ENCODE assay signal across 10 cellular contexts in the genomic region with DNA sequence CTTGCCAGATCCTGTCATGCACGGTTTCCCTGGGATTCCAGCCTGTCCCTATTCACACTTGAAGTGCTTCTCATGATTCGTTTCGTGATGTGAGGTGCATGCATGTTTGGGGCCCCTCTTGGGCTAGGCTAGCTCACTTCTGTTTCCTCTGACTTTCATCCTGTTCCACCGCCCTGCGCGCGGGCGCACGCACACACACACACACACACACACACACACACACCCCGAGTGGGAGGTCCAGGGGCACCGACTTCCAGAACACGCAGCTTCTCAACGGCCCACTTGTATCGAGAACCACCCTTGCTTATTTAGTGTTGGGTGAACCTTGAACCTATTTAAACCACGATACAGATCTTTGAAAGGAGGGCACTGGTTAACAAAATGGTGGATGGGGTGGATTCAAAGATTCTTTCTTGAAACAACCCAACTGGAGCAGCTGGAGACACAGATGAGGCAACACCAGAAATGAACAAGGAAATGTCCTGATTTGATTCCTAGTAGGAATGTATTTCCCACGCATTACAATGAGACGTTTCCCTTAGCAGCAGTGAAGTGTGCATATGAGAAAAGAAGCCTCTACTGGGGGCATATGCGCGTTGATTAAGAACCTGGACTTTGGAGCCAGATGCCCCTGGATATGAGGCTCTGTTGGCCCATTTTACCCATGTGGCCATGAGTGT. TPM values are rescaled to one million over a fixed set of nuclear protein-coding genes. Genes with fewer than 3 reads are reported as not detected.
A peak's percentile ranks its signal among the peaks of the same experiment; 100 is the strongest.
DNase-seq lines count a peak whose midpoint lies in the region; ATAC-seq and TF ChIP-seq lines count a peak whose summit lies in the region.
"Had no signal": no experiment of that assay in that cellular context is flagged by ENCODE, and none has a peak within 500 bp of the region (broad histone marks: within the 10 kb centered on the region; RNA-seq: fewer than 3 reads in every experiment).

No MANE protein-coding gene starts in this region.

- ATAC-seq in WTC11 (no peak), GM18861 (IDR thresholded peaks at IDR 0.05; ENCODE audit: unreplicated experiment) (no peak)

- H3K36me3 Mint-ChIP-seq in CD8-positive, alpha-beta memory T cell = peaks cover 0 to 6% (median 5%) of the 10 kb centered on the region in 3 donors
- H3K36me3 Mint-ChIP-seq in WTC11 = no peaks in the 10 kb centered on the region

- peak in 1 of 5 donors; percentile 35 for DNase-seq in CD8-positive, alpha-beta memory T cell
- DNase-seq in WTC11 (ENCODE audit: low spot score) (no peak), iPS-NIHi7 (ENCODE audit: extremely low spot score) (no peak), colonic mucosa (no peak), kidney glomerular epithelial cell (lab: John Stamatoyannopoulos, UW) (no peak)
- peak; percentile 45 for DNase-seq in central memory CD4-positive, alpha-beta T cell
- DNase-seq: posterior cingulate gyrus had no signal

- intact Hi-C loops in colonic mucosa (cut with DNase I) = no loop called here

- CTCF ChIA-PET in CD8-positive, alpha-beta memory T cell (lab: Charles Lee) = interaction anchor here (0.6 to 2.7 kb wide), 10 partner anchors 15 to 306 kb away, joined by 3 to 14 read pairs (median 4); a partner anchor contains a TSS
- CTCF ChIA-PET in WTC11 (lab: Charles Lee) = interaction anchor here (0.7 to 1.7 kb wide), 2 partner anchors 133 to 279 kb away, joined by 3 to 5 read pairs; a partner anchor contains a TSS

- H3K9me3 Mint-ChIP-seq in CD8-positive, alpha-beta memory T cell = no peaks in the 10 kb centered on the region
- no peaks in the 10 kb centered on the region for H3K9me3 Mint-ChIP-seq in WTC11

- peaks cover 86 to 93% (median 86%) of the 10 kb centered on the region in 3 donors for H3K4me1 Mint-ChIP-seq in CD8-positive, alpha-beta memory T cell
- peaks cover 50% of the 10 kb centered on the region for H3K4me1 Mint-ChIP-seq in WTC11

- H3K27ac ChIP-seq in CD8-positive, alpha-beta memory T cell (ENCODE audit: low read depth, low read length) = no peak overlapping the region
- H3K27ac ChIP-seq in skeletal muscle tissue (ENCODE audit: low read depth, low read length) = peak overlapping the region; percentile 55
- no peak overlapping the region for H3K27ac ChIP-seq in colonic mucosa
- H3K27ac ChIP-seq: vagina had no signal

- peak overlapping the region in 7 of 8 donors; percentile 43 to 99 (median 91) for H3K27ac Mint-ChIP-seq in CD8-positive, alpha-beta memory T cell
- H3K27ac Mint-ChIP-seq in WTC11 = peak overlapping the region; percentile 50; the same call in 1 of the 2 replicates

- no peaks in the 10 kb centered on the region for H3K9me3 ChIP-seq in CD8-positive, alpha-beta memory T cell (ENCODE audit: low read length)
- H3K9me3 ChIP-seq in skeletal muscle tissue (ENCODE audit: control insufficient read depth in 3 of 3, low read length in 3 of 3) (no peaks in the 10 kb centered on the region), colonic mucosa (no peaks in the 10 kb centered on the region)
- H3K9me3 ChIP-seq: vagina had no signal

- POLR2A ChIA-PET in CD8-positive, alpha-beta memory T cell (lab: Charles Lee) = interaction anchor here (0.9 to 1.0 kb wide), 2 partner anchors 15 to 16 kb away, joined by 3 to 4 read pairs; no protein-coding TSS in a partner anchor
- POLR2A ChIA-PET in WTC11 (lab: Charles Lee) = interaction anchor here (0.7 to 1.6 kb wide), 2 partner anchors 175 to 177 kb away, joined by 4 read pairs; a partner anchor contains a TSS

- H3K27me3 ChIP-seq in CD8-positive, alpha-beta memory T cell (ENCODE audit: insufficient read depth, low read length, poor library complexity, severe bottlenecking) = no peaks in the 10 kb centered on the region
- no peaks in the 10 kb centered on the region for H3K27me3 ChIP-seq in skeletal muscle tissue (ENCODE audit: control insufficient read depth in 3 of 3, insufficient read depth in 3 of 3, low read length in 3 of 3)
- H3K27me3 ChIP-seq in colonic mucosa = no peaks in the 10 kb centered on the region
- H3K27me3 ChIP-seq: vagina had no signal

- no peaks in the 10 kb centered on the region for H3K36me3 ChIP-seq in CD8-positive, alpha-beta memory T cell (ENCODE audit: insufficient read depth, low read length)
- H3K36me3 ChIP-seq in skeletal muscle tissue (ENCODE audit: control insufficient read depth in 3 of 3, insufficient read depth in 3 of 3, low read length in 3 of 3) (no peaks in the 10 kb centered on the region), colonic mucosa (no peaks in the 10 kb centered on the region)
- H3K36me3 ChIP-seq: vagina had no signal

- H3K4me3 ChIP-seq in CD8-positive, alpha-beta memory T cell (ENCODE audit: low read length) = peak overlapping the region; percentile 21
- H3K4me3 ChIP-seq in skeletal muscle tissue (ENCODE audit: low read length in 3 of 3) (no peak overlapping the region), colonic mucosa (no peak overlapping the region)
- H3K4me3 ChIP-seq: vagina had no signal

- H3K4me1 ChIP-seq in CD8-positive, alpha-beta memory T cell (ENCODE audit: insufficient read depth, low read length) = peaks cover 92% of the 10 kb centered on the region
- peaks cover 14 to 38% (median 21%) of the 10 kb centered on the region in 3 donors for H3K4me1 ChIP-seq in skeletal muscle tissue (ENCODE audit: control insufficient read depth in 3 of 3, insufficient read depth in 3 of 3, low read length in 3 of 3)
- no peaks in the 10 kb centered on the region for H3K4me1 ChIP-seq in colonic mucosa

- H3K9ac ChIP-seq in skeletal muscle tissue (ENCODE audit: low read depth in 1 of 3, low read length in 3 of 3) (no peak overlapping the region), colonic mucosa (ENCODE audit: low read depth in 2 of 2, low read length in 2 of 2) (no peak overlapping the region)

- peak overlapping the region; percentile 72 to 91 (median 84) for H3K4me3 Mint-ChIP-seq in CD8-positive, alpha-beta memory T cell
- no peak overlapping the region for H3K4me3 Mint-ChIP-seq in WTC11

- TF ChIP-seq CTCF in WTC11 (IDR thresholded peaks at IDR 0.05) = no peak
- no peak for TF ChIP-seq CTCF in colonic mucosa (IDR thresholded peaks at IDR 0.05)

- no peaks in the 10 kb centered on the region for H3K27me3 Mint-ChIP-seq in CD8-positive, alpha-beta memory T cell
- no peaks in the 10 kb centered on the region for H3K27me3 Mint-ChIP-seq in WTC11 (ENCODE audit: low read depth)

TF ChIP-seq in WTC11, 78 proteins besides CTCF, POLR2A, EP300 and RAD21:
- TF ChIP-seq KAT7 (CRISPR knock-in tag; IDR thresholded peaks at IDR 0.05; ENCODE audit: borderline replicate concordance) = no peak
TF ChIP-seq in WTC11: peak in this region for 0.

RNA-seq across cellular contexts. Expression of a gene that starts 16.3 kb away (rescaled TPM):
- total RNA-seq in CD8-positive, alpha-beta memory T cell = 10 to 100 TPM; 24.0 to 28.4 TPM
- 44.3 TPM for polyA plus RNA-seq in CD8-positive, alpha-beta memory T cell
- 14.7 to 16.5 TPM (median 14.9 TPM) in 3 replicates for total RNA-seq in WTC11 (2021)
- total RNA-seq in skeletal muscle tissue = 9.9 TPM
- 10 to 100 TPM in 1 of 2 donors, 1 to 10 TPM in 1; 8.5 to 10.8 TPM for total RNA-seq in colonic mucosa
